In genomic region chr15:62390793-62391543, GRCh38 we compare ENCODE assay signal across 8 cellular contexts. TPM values are rescaled to one million over a fixed set of nuclear protein-coding genes. Genes with fewer than 3 reads are reported as not detected.
DNase-seq lines count a peak whose midpoint lies in the region; ATAC-seq, FAIRE-seq and TF ChIP-seq lines count a peak whose summit lies in the region.

No MANE protein-coding gene starts in this region.

- H3K4me2 ChIP-seq in HepG2 (ENCODE audit: low read depth, low read length) = peak overlapping the region; percentile 97

- H3K27ac ChIP-seq in ACC112 (ENCODE audit: low read depth, low read length) = no peak overlapping the region
- H3K27ac ChIP-seq in HUES6 (ENCODE audit: low read depth, low read length) = no peak overlapping the region; the same call in 1 of the 2 replicates
- H3K27ac ChIP-seq in WERI-Rb-1 = peak overlapping the region; percentile 69
- H3K27ac ChIP-seq in HepG2 (ENCODE audit: extremely low read length, insufficient read depth, low read length) = peak overlapping the region; percentile 74

- CTCF ChIA-PET in HepG2 (lab: Yijun Ruan, JAX; ENCODE audit: low intra/inter-chr PET ratio, low total read pairs) = no interaction called here

- TF ChIP-seq RAD21 in HepG2 (CRISPR knock-in tag; IDR thresholded peaks at IDR 0.05) = 0 out of 2 replicates have a peak, but pooled peaks have one; percentile 9

- in situ Hi-C loops in GM13976 (cut with MboI; ENCODE audit: low sequenced_read_pairs, unreplicated experiment) = no loop called here
- in situ Hi-C loops in HepG2 (cut with HindIII; ENCODE audit: extremely low pct_ligation_motif_present, low pct_unique_long_range_greater_than_20kb) = loop anchor here (10.0 kb wide), 1 partner anchor 154 kb away; no protein-coding TSS in a partner anchor

- intact Hi-C loops in HepG2 (cut with micrococcal nuclease; ENCODE audit: unreplicated experiment) = loop anchor here (1.0 to 5.0 kb wide), 5 partner anchors 35 to 258 kb away; no protein-coding TSS in a partner anchor

- H3K4me3 ChIP-seq in ACC112 (ENCODE audit: low read depth, low read length) (peak overlapping the region; percentile 90), HUES6 (ENCODE audit: low read depth, low read length) (peak overlapping the region; percentile 99), WERI-Rb-1 (ENCODE audit: low read depth, low read length) (peak overlapping the region; percentile 99), HepG2 (replicated peaks in 1 of 3; ENCODE audit: insufficient read depth in 1 of 3, low read depth in 2 of 3, low read length in 3 of 3) (peak overlapping the region; percentile 90 to 100 (median 95))

- TF ChIP-seq EP300 in HepG2 (IDR thresholded peaks at IDR 0.05; ENCODE audit: low read depth in 2 of 2, low read length in 2 of 2) (no peak), HepG2 (CRISPR knock-in tag; IDR thresholded peaks at IDR 0.05; ENCODE audit: borderline replicate concordance) (no peak)

- H2AFZ ChIP-seq in ACC112 (ENCODE audit: low read length, unreplicated experiment) (peak overlapping the region; percentile 99), HepG2 (ENCODE audit: low read length) (peak overlapping the region; percentile 64)

- H3K79me2 ChIP-seq in ACC112 (ENCODE audit: control insufficient read depth, insufficient read depth, low read length, unreplicated experiment) (peaks cover 26% of the 10 kb centered on the region), HepG2 (ENCODE audit: insufficient read depth, low read length) (peaks cover 16% of the 10 kb centered on the region)

- H3K9ac ChIP-seq in HUES6 (ENCODE audit: low read length) (peak overlapping the region; percentile 79), HepG2 (ENCODE audit: insufficient read depth, low read depth, low read length) (peak overlapping the region; percentile 96)

- H3K27me3 ChIP-seq in ACC112 (ENCODE audit: insufficient read depth, low read length) = no peaks in the 10 kb centered on the region
- H3K27me3 ChIP-seq in HUES6 (ENCODE audit: control insufficient read depth, insufficient read depth, low read length) = peaks cover 14% of the 10 kb centered on the region
- H3K27me3 ChIP-seq in WERI-Rb-1 (ENCODE audit: insufficient read depth, low read depth, severe bottlenecking) = no peaks in the 10 kb centered on the region
- H3K27me3 ChIP-seq in HepG2 (ENCODE audit: control insufficient read depth in 1 of 2, insufficient read depth in 2 of 2, low read length in 2 of 2) = no peaks in the 10 kb centered on the region; a peak in 1 of 5 replicates

- TF ChIP-seq CTCF in GM13976 (IDR thresholded peaks at IDR 0.05; ENCODE audit: borderline replicate concordance, control extremely low read depth, extremely low read depth, insufficient read depth, missing control alignments) (no peak), WERI-Rb-1 (IDR thresholded peaks at IDR 0.05; ENCODE audit: low read depth, low read length) (no peak), HepG2 (CRISPR knock-in tag; IDR thresholded peaks at IDR 0.05) (0 out of 2 replicates have a peak, but pooled peaks have one; percentile 0)

- H3K4me1 ChIP-seq in ACC112 (ENCODE audit: control insufficient read depth, insufficient read depth, low read length, unreplicated experiment) = peaks cover 37% of the 10 kb centered on the region
- H3K4me1 ChIP-seq in HUES6 (ENCODE audit: control insufficient read depth, insufficient read depth, low read length) = peaks cover 8% of the 10 kb centered on the region; the same call in 1 of the 2 replicates
- H3K4me1 ChIP-seq in HepG2 (ENCODE audit: insufficient read depth, low read length) = peaks cover 38% of the 10 kb centered on the region

- DNase-seq in GM13976 (ENCODE audit: low spot score) (peak; percentile 57), WERI-Rb-1 (peak; percentile 43), dermis blood vessel endothelial cell (peak; percentile 50), HepG2 (ENCODE audit: low spot score) (peak; percentile 32)
- peak; percentile 14 for DNase-seq in stimulated activated CD4-positive, alpha-beta T cell treated with anti-CD3 and anti-CD28 coated beads, Interleukin-4, amount 100 ng/mL, for 24 hours

- H3K9me3 ChIP-seq in HUES6 (ENCODE audit: control insufficient read depth, insufficient read depth, low read depth, low read length) (no peaks in the 10 kb centered on the region), WERI-Rb-1 (ENCODE audit: severe bottlenecking) (no peaks in the 10 kb centered on the region), HepG2 (ENCODE audit: low read length) (no peaks in the 10 kb centered on the region)

- no peak for FAIRE-seq in HepG2 (lab: Jason Lieb, UNC)

- H4K20me1 ChIP-seq in HepG2 (ENCODE audit: insufficient read depth, low read length) = no peaks in the 10 kb centered on the region

- TF ChIP-seq POLR2A in HepG2 (IDR thresholded peaks at IDR 0.05; ENCODE audit: insufficient read depth in 1 of 2, low read depth in 2 of 2, low read length in 2 of 2) = no peak

- peak; percentile 71 for ATAC-seq in HepG2
- no peak for ATAC-seq in HG03045 (IDR thresholded peaks at IDR 0.05; ENCODE audit: unreplicated experiment)

- H3K36me3 ChIP-seq in ACC112 (ENCODE audit: insufficient read depth, low read length) (no peaks in the 10 kb centered on the region), HUES6 (ENCODE audit: control insufficient read depth, insufficient read depth, low read length) (no peaks in the 10 kb centered on the region), WERI-Rb-1 (no peaks in the 10 kb centered on the region; the same call in none of the 2 replicates), HepG2 (replicated peaks in 1 of 2; ENCODE audit: control insufficient read depth in 1 of 2, insufficient read depth in 2 of 2, low read length in 2 of 2) (no peaks in the 10 kb centered on the region)

- BruUV-seq in HepG2 (replicated peaks; lab: Mats Ljungman, UMichigan) = TSS peak; percentile 46

- POLR2A ChIA-PET in HepG2 (lab: Yijun Ruan, JAX) = interaction anchor here (1.0 to 1.4 kb wide), 2 partner anchors 94 to 111 kb away, joined by 4 to 5 read pairs; no protein-coding TSS in a partner anchor

- 0% methylated on average over 15 of the region's 53 CpGs for WGBS in HepG2 (ENCODE audit: low lambda C conversion rate)

TF ChIP-seq in HepG2, 621 proteins besides CTCF, POLR2A, EP300 and RAD21 (continues in another document):
- no peak for TF ChIP-seq ZNF24 (IDR thresholded peaks at IDR 0.05)
- TF ChIP-seq, protein P1, sequence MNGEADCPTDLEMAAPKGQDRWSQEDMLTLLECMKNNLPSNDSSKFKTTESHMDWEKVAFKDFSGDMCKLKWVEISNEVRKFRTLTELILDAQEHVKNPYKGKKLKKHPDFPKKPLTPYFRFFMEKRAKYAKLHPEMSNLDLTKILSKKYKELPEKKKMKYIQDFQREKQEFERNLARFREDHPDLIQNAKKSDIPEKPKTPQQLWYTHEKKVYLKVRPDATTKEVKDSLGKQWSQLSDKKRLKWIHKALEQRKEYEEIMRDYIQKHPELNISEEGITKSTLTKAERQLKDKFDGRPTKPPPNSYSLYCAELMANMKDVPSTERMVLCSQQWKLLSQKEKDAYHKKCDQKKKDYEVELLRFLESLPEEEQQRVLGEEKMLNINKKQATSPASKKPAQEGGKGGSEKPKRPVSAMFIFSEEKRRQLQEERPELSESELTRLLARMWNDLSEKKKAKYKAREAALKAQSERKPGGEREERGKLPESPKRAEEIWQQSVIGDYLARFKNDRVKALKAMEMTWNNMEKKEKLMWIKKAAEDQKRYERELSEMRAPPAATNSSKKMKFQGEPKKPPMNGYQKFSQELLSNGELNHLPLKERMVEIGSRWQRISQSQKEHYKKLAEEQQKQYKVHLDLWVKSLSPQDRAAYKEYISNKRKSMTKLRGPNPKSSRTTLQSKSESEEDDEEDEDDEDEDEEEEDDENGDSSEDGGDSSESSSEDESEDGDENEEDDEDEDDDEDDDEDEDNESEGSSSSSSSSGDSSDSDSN (CRISPR knock-in tag; IDR thresholded peaks at IDR 0.05) = no peak
- no peak for TF ChIP-seq HNRNPL (IDR thresholded peaks at IDR 0.05; ENCODE audit: low read depth, low read length)
- TF ChIP-seq EEA1 (CRISPR knock-in tag; IDR thresholded peaks at IDR 0.05; ENCODE audit: borderline replicate concordance) = no peak
- no peak for TF ChIP-seq ZNF562 (CRISPR knock-in tag; IDR thresholded peaks at IDR 0.05; ENCODE audit: borderline replicate concordance)
- TF ChIP-seq KDM6A (CRISPR knock-in tag; IDR thresholded peaks at IDR 0.05; ENCODE audit: low read depth) = no peak
- no peak for TF ChIP-seq NFE2L2 (IDR thresholded peaks at IDR 0.05; ENCODE audit: low read length)
- TF ChIP-seq PRMT3 (CRISPR knock-in tag; IDR thresholded peaks at IDR 0.05; ENCODE audit: borderline replicate concordance, low read depth) = no peak
- no peak for TF ChIP-seq ZFYVE20 (CRISPR knock-in tag; IDR thresholded peaks at IDR 0.05; ENCODE audit: borderline replicate concordance, low read depth)
- TF ChIP-seq HNRNPLL (IDR thresholded peaks at IDR 0.05; ENCODE audit: low read depth, low read length, poor library complexity, severe bottlenecking) = no peak

RNA-seq across cellular contexts. Expression of gene TLN2, which starts 0.6 kb away (rescaled TPM):
- total RNA-seq in dermis blood vessel endothelial cell = 4.4 and 6.4 TPM in 2 replicates
- total RNA-seq in HepG2 (2016; rRNA removed; fragmentation: Illumina TruSeq; extraction: Trizol) = 13.7 and 14.7 TPM in 2 replicates
- 4.0 and 5.8 TPM in 2 replicates for total RNA-seq in HepG2 (2016; cell fraction: cytosol; rRNA removed; fragmentation: Illumina TruSeq; extraction: Trizol; ENCODE audit: low read depth)
- 13.6 and 14.7 TPM in 2 replicates for total RNA-seq in HepG2 (2016; cell fraction: insoluble cytoplasmic fraction; rRNA removed; fragmentation: Illumina TruSeq; extraction: Trizol)
- 6.9 and 9.1 TPM in 2 replicates for total RNA-seq in HepG2 (2016; cell fraction: membrane; rRNA removed; fragmentation: Illumina TruSeq; extraction: Trizol)
- total RNA-seq in HepG2 (2016; cell fraction: nucleus; rRNA removed; fragmentation: Illumina TruSeq; extraction: Trizol) = 16.4 and 20.9 TPM in 2 replicates
- polyA plus RNA-seq in HepG2 (2011; rRNA removed) = 3.3 TPM in 2 replicates
- 2.4 and 3.3 TPM in 2 replicates for polyA plus RNA-seq in HepG2 (2011; cell fraction: cytosol; rRNA removed)
- 5.7 and 8.0 TPM in 2 replicates for polyA plus RNA-seq in HepG2 (2011; cell fraction: nucleus; rRNA removed)
- 2.9 and 4.6 TPM in 2 replicates for polyA plus RNA-seq in HepG2 (2012)
- polyA plus RNA-seq in HepG2 (2016; cell fraction: cytosol; fragmentation: Illumina TruSeq; extraction: Trizol; ENCODE audit: low read depth) = 1.0 and 1.7 TPM in 2 replicates
- polyA plus RNA-seq in HepG2 (2016; cell fraction: insoluble cytoplasmic fraction; fragmentation: Illumina TruSeq; extraction: Trizol; ENCODE audit: low read depth) = 8.1 and 11.4 TPM in 2 replicates
- 1.0 and 1.5 TPM in 2 replicates for polyA plus RNA-seq in HepG2 (2016; cell fraction: membrane; fragmentation: Illumina TruSeq; extraction: Trizol; ENCODE audit: low read depth)
- 11.2 and 12.2 TPM in 2 replicates for polyA plus RNA-seq in HepG2 (2016; cell fraction: nucleus; fragmentation: Illumina TruSeq; extraction: Trizol; ENCODE audit: insufficient read depth, low read depth)
- 16.4 and 19.3 TPM in 2 replicates for polyA minus RNA-seq in HepG2 (2011; rRNA and poly(A)+ RNA removed; ENCODE audit: low replicate concordance)
- polyA minus RNA-seq in HepG2 (2011; cell fraction: cytosol; rRNA and poly(A)+ RNA removed) = 8.5 and 14.2 TPM in 2 replicates
- 20.0 and 21.4 TPM in 2 replicates for polyA minus RNA-seq in HepG2 (2011; cell fraction: nucleus; rRNA and poly(A)+ RNA removed)

Comparison
In these comparisons a context has a peak if more than half of its experiments do, and no peak if none do; other contexts are left out.
1. H3K27ac ChIP-seq: peak in WERI-Rb-1 (single experiment) and HepG2 (single experiment); none in ACC112 (single experiment) and HUES6 (single experiment).
2. Peak in every context shown above with its lines, with median percentiles within 50 percentile points of each other: H3K4me3 ChIP-seq and DNase-seq.